ENCODE assay signal across 6 cellular contexts in genomic region chrX:100808265-100808664, GRCh38. TPM values are rescaled to one million over a fixed set of nuclear protein-coding genes. Genes with fewer than 3 reads are reported as not detected.
DNase-seq lines count a peak whose midpoint lies in the region; ATAC-seq and TF ChIP-seq lines count a peak whose summit lies in the region.
"Not testable (repeated sequence)": the region's sequence is repeated elsewhere in the genome, so short reads cannot be mapped to it uniquely, and the experiment has no call there.

No MANE protein-coding gene starts in this region.

- not testable (repeated sequence) for H3K79me2 ChIP-seq in PC-9 (ENCODE audit: low read depth)

- WGBS in esophagus squamous epithelium, 2 donors = 66 to 70% methylated on average over 5 to 7 of the region's 7 CpGs

- H3K27me3 ChIP-seq in PC-9 (ENCODE audit: insufficient read depth, low read depth); colonic mucosa; esophagus squamous epithelium: not testable (repeated sequence)

- not testable (repeated sequence) for H3K27ac ChIP-seq in PC-9
- H3K27ac ChIP-seq in colonic mucosa = peak overlapping the region; percentile 8
- H3K27ac ChIP-seq in esophagus squamous epithelium = peak overlapping the region in 3 of 4 donors; percentile 3 to 56 (median 42)

- not testable (repeated sequence) for H3K9me2 ChIP-seq in PC-9 (ENCODE audit: insufficient read depth)

- not testable (repeated sequence) for BruUV-seq in Calu3 (replicated peaks; lab: Mats Ljungman, UMichigan); PC-9 (replicated peaks; lab: Mats Ljungman, UMichigan)

- H3F3A ChIP-seq in PC-9 (ENCODE audit: insufficient read depth, low read depth) = not testable (repeated sequence)

- H3K4me1 Mint-ChIP-seq in Calu3 (ENCODE audit: low read depth, unreplicated experiment) = peaks cover 47% of the 10 kb centered on the region

- not testable (repeated sequence) for H3K9me3 ChIP-seq in PC-9 (ENCODE audit: insufficient read depth, low read depth); colonic mucosa; esophagus squamous epithelium; mucosa of descending colon

- not testable (repeated sequence) for H3K9ac ChIP-seq in colonic mucosa (ENCODE audit: low read depth in 2 of 2, low read length in 2 of 2)

- TF ChIP-seq CTCF in Calu3 (IDR thresholded peaks at IDR 0.05; ENCODE audit: unreplicated experiment); PC-9 (conservative IDR thresholded peaks at IDR 0.05); colonic mucosa (IDR thresholded peaks at IDR 0.05); esophagus squamous epithelium (IDR thresholded peaks at IDR 0.05); mucosa of descending colon (IDR thresholded peaks at IDR 0.05): not testable (repeated sequence)

- intact Hi-C loops in Calu3 (cut with micrococcal nuclease; ENCODE audit: unreplicated experiment); PC-9 (cut with micrococcal nuclease; ENCODE audit: unreplicated experiment); colonic mucosa (cut with DNase I); esophagus squamous epithelium (cut with DNase I); mucosa of descending colon (cut with DNase I, micrococcal nuclease): not testable (repeated sequence)

- H3K4me2 ChIP-seq in PC-9 = peak overlapping the region; percentile 28; the same call in 1 of the 2 replicates

- TF ChIP-seq POLR2A in esophagus squamous epithelium (IDR thresholded peaks at IDR 0.05) = not testable (repeated sequence)

- not testable (repeated sequence) for H3K27me3 Mint-ChIP-seq in Calu3 (ENCODE audit: unreplicated experiment)

- H3K4me3 ChIP-seq in PC-9, colonic mucosa, esophagus squamous epithelium, mucosa of descending colon: not testable (repeated sequence)

- peak; percentile 46 for ATAC-seq in mucosa of descending colon

- H3K36me3 ChIP-seq in PC-9 (ENCODE audit: low read depth); colonic mucosa; esophagus squamous epithelium; mucosa of descending colon (ENCODE audit: low read depth): not testable (repeated sequence)

- H3K36me3 Mint-ChIP-seq in Calu3 (ENCODE audit: insufficient read depth, unreplicated experiment) = peaks cover 21% of the 10 kb centered on the region

- DNase-seq in Calu3 = peak; percentile 36
- DNase-seq in HT-29 (ENCODE audit: low spot score) = peak; percentile 68
- DNase-seq in PC-9 = peak in 1 of 2 experiments; percentile 37
- DNase-seq in colonic mucosa = peak; percentile 20
- not testable (repeated sequence) for DNase-seq in esophagus squamous epithelium (lab: John Stamatoyannopoulos, UW); mucosa of descending colon

- POLR2A ChIA-PET in PC-9 (lab: Charles Lee; ENCODE audit: unreplicated experiment) = not testable (repeated sequence)

- CTCF ChIA-PET in Calu3 (lab: Charles Lee) = interaction anchor here (0.6 kb wide), 1 partner anchor 1485 kb away, joined by 3 read pairs; no protein-coding TSS in a partner anchor
- CTCF ChIA-PET in PC-9 (lab: Charles Lee) = not testable (repeated sequence)

- H3K9me3 Mint-ChIP-seq in Calu3 (ENCODE audit: low read depth, unreplicated experiment) = not testable (repeated sequence)

- peak overlapping the region; percentile 79 for H3K27ac Mint-ChIP-seq in Calu3 (ENCODE audit: unreplicated experiment)

- peaks cover 17% of the 10 kb centered on the region for H3K4me1 ChIP-seq in PC-9 (replicated peaks; ENCODE audit: insufficient read depth)
- not testable (repeated sequence) for H3K4me1 ChIP-seq in colonic mucosa; mucosa of descending colon (ENCODE audit: low read depth)
- peaks cover 0 to 16% (median 0%) of the 10 kb centered on the region in 3 donors for H3K4me1 ChIP-seq in esophagus squamous epithelium

- H2AFZ ChIP-seq in PC-9 = not testable (repeated sequence)

- H4K20me1 ChIP-seq in PC-9 (ENCODE audit: insufficient read depth) = not testable (repeated sequence)

- peak overlapping the region; percentile 33 for H3K4me3 Mint-ChIP-seq in Calu3 (ENCODE audit: low read depth, unreplicated experiment)

RNA-seq across cellular contexts. Expression of gene CSTF2, which starts 11.9 kb away (rescaled TPM):
- 66.3 and 67.2 TPM in 2 replicates for total RNA-seq in Calu3 (2022)
- 63.9 and 70.6 TPM in 2 replicates for total RNA-seq in HT-29 (2014; rRNA removed; shearing (Covaris generic))
- total RNA-seq in PC-9 (2021) = 18.5 and 24.1 TPM in 2 replicates
- total RNA-seq in colonic mucosa = 10 to 100 TPM; 21.8 to 32.2 TPM
- 10 to 100 TPM; 19.3 to 34.8 (median 24.9) TPM for total RNA-seq in esophagus squamous epithelium
- total RNA-seq in mucosa of descending colon = 10 to 100 TPM; 16.7 to 24.0 (median 23.9) TPM
